8 cellular contexts compared by ENCODE assay signal in genomic region chr15:78564743-78565096, GRCh38. TPM values are rescaled to one million over a fixed set of nuclear protein-coding genes. Genes with fewer than 3 reads are reported as not detected.
DNase-seq lines count a peak whose midpoint lies in the region; ATAC-seq and TF ChIP-seq lines count a peak whose summit lies in the region.

No MANE protein-coding gene starts in this region.

- H3K27me3 Mint-ChIP-seq in activated naive CD4-positive, alpha-beta T cell treated with anti-CD3 and anti-CD28 coated beads, Interleukin-2, amount 10 ng/mL, durations not matched to agents 7 days and 5 days, result peaks cover 52% of the 10 kb centered on the region

- intact Hi-C loops in vagina (cut with DNase I), result no loop called here

- 49 to 57% methylated on average over 9 of the region's 11 CpGs for WGBS in gastroesophageal sphincter (ENCODE audit: low coverage in 1 of 2), 2 donors
- 64 to 66% methylated on average over 11 of the region's 11 CpGs for WGBS in tibial nerve, 2 donors

- H3K27ac Mint-ChIP-seq in activated naive CD4-positive, alpha-beta T cell treated with anti-CD3 and anti-CD28 coated beads, Interleukin-2, amount 10 ng/mL, durations not matched to agents 7 days and 5 days, result no peak overlapping the region

- CTCF ChIA-PET in activated naive CD4-positive, alpha-beta T cell treated with anti-CD3 and anti-CD28 coated beads, Interleukin-2, amount 10 ng/mL, durations not matched to agents 7 days and 5 days (lab: Charles Lee), result interaction anchor here (1.0 kb wide), 1 partner anchor 16 kb away, joined by 3 read pairs; no protein-coding TSS in a partner anchor

- no peaks in the 10 kb centered on the region for H3K9me3 ChIP-seq in gastroesophageal sphincter
- H3K9me3 ChIP-seq in thoracic aorta, result no peaks in the 10 kb centered on the region
- H3K9me3 ChIP-seq in vagina, result no peaks in the 10 kb centered on the region
- no peaks in the 10 kb centered on the region for H3K9me3 ChIP-seq in tibial nerve

- no peak for DNase-seq in activated naive CD4-positive, alpha-beta T cell treated with anti-CD3 and anti-CD28 coated beads, Interleukin-2, amount 10 ng/mL, durations not matched to agents 7 days and 5 days
- DNase-seq in activated naive CD4-positive, alpha-beta T cell treated with Interleukin-2 at 50 U/mL for 16 hours, result no peak
- DNase-seq in LNCaP clone FGC (ENCODE audit: low read depth) (no peak), thoracic aorta (ENCODE audit: low spot score) (no peak), DMS79 treated with DMSO at 0.1 percent for 48 hours (lab: John Stamatoyannopoulos, UW) (no peak), vagina (ENCODE audit: extremely low spot score in 2 of 2) (no peak), tibial nerve (ENCODE audit: low spot score in 2 of 2) (no peak)

- peak overlapping the region in 3 of 4 donors; percentile 70 to 80 (median 75) for H3K27ac ChIP-seq in gastroesophageal sphincter
- no peak overlapping the region for H3K27ac ChIP-seq in thoracic aorta
- H3K27ac ChIP-seq in vagina, result no peak overlapping the region
- H3K27ac ChIP-seq in tibial nerve, result no peak overlapping the region

- no peaks in the 10 kb centered on the region for H3K36me3 Mint-ChIP-seq in activated naive CD4-positive, alpha-beta T cell treated with anti-CD3 and anti-CD28 coated beads, Interleukin-2, amount 10 ng/mL, durations not matched to agents 7 days and 5 days

- H3K4me3 Mint-ChIP-seq in activated naive CD4-positive, alpha-beta T cell treated with anti-CD3 and anti-CD28 coated beads, Interleukin-2, amount 10 ng/mL, durations not matched to agents 7 days and 5 days, result peak overlapping the region; percentile 84

- no peak for ATAC-seq in gastroesophageal sphincter
- no peak for ATAC-seq in thoracic aorta (ENCODE audit: insufficient number of reproducible peaks, low FRiP score, low read depth)

- TF ChIP-seq EP300 in gastroesophageal sphincter (IDR thresholded peaks at IDR 0.05), result no peak
- no peak for TF ChIP-seq EP300 in tibial nerve (IDR thresholded peaks at IDR 0.05)

- no peaks in the 10 kb centered on the region for H3K9me3 Mint-ChIP-seq in activated naive CD4-positive, alpha-beta T cell treated with anti-CD3 and anti-CD28 coated beads, Interleukin-2, amount 10 ng/mL, durations not matched to agents 7 days and 5 days

- H3K4me1 ChIP-seq in gastroesophageal sphincter (peaks cover 0 to 20% (median 0%) of the 10 kb centered on the region in 3 donors), thoracic aorta (ENCODE audit: control insufficient read depth in 1 of 2, low read depth in 2 of 2) (peaks cover 0 to 8% of the 10 kb centered on the region in 2 donors), vagina (peaks cover 12% of the 10 kb centered on the region), tibial nerve (peaks cover 0 to 16% (median 2%) of the 10 kb centered on the region in 4 donors)

- H3K27me3 ChIP-seq in gastroesophageal sphincter, result peaks cover 6% of the 10 kb centered on the region
- no peaks in the 10 kb centered on the region for H3K27me3 ChIP-seq in thoracic aorta (replicated peaks; ENCODE audit: insufficient read depth)
- no peaks in the 10 kb centered on the region for H3K27me3 ChIP-seq in vagina
- H3K27me3 ChIP-seq in tibial nerve, result peaks cover 0 to 48% of the 10 kb centered on the region in 2 donors

- H3K4me3 ChIP-seq in LNCaP clone FGC (ENCODE audit: low read depth, low read length) (peak overlapping the region; percentile 77), gastroesophageal sphincter (peak overlapping the region in 1 of 2 donors; percentile 71), thoracic aorta (peak overlapping the region; percentile 70), vagina (peak overlapping the region in 1 of 2 donors; percentile 54), tibial nerve (peak overlapping the region in 2 of 4 donors; percentile 53 to 62)

- TF ChIP-seq POLR2A in gastroesophageal sphincter (IDR thresholded peaks at IDR 0.05), result no peak
- TF ChIP-seq POLR2A in vagina (IDR thresholded peaks at IDR 0.05), result no peak
- no peak for TF ChIP-seq POLR2A in tibial nerve (IDR thresholded peaks at IDR 0.05)

- no peaks in the 10 kb centered on the region for H3K36me3 ChIP-seq in gastroesophageal sphincter
- no peaks in the 10 kb centered on the region for H3K36me3 ChIP-seq in thoracic aorta
- no peaks in the 10 kb centered on the region for H3K36me3 ChIP-seq in vagina
- H3K36me3 ChIP-seq in tibial nerve, result no peaks in the 10 kb centered on the region

- TF ChIP-seq CTCF in LNCaP clone FGC (IDR thresholded peaks at IDR 0.05; ENCODE audit: control insufficient read depth, extremely low read depth, insufficient read depth), result no peak
- TF ChIP-seq CTCF in gastroesophageal sphincter (IDR thresholded peaks at IDR 0.05), result no peak
- no peak for TF ChIP-seq CTCF in thoracic aorta (IDR thresholded peaks at IDR 0.05)
- TF ChIP-seq CTCF in vagina (IDR thresholded peaks at IDR 0.05), result no peak
- no peak for TF ChIP-seq CTCF in tibial nerve (IDR thresholded peaks at IDR 0.05)

- peaks cover 24% of the 10 kb centered on the region for H3K4me1 Mint-ChIP-seq in activated naive CD4-positive, alpha-beta T cell treated with anti-CD3 and anti-CD28 coated beads, Interleukin-2, amount 10 ng/mL, durations not matched to agents 7 days and 5 days

RNA-seq across cellular contexts. Expression of gene CHRNA5, which starts 0.6 kb away (rescaled TPM):
- total RNA-seq in gastroesophageal sphincter (1 to 10 TPM in 3 of 4 donors, under 1 TPM in 1; 0.93 to 4.0 (median 1.6) TPM), thoracic aorta (1 to 10 TPM in 1 of 2 donors, under 1 TPM in 1; 0.27 to 1.6 TPM), vagina (8.8 TPM), tibial nerve (1 to 10 TPM in 2 of 4 donors, under 1 TPM in 2; 0.84 to 3.0 (median 1.3) TPM)

RNA-seq across cellular contexts. Expression of gene PSMA4, which starts 24.5 kb away (rescaled TPM):
- 100 to 1,000 TPM in 3 of 4 donors, 10 to 100 TPM in 1; 99.9 to 191 (median 118) TPM for total RNA-seq in gastroesophageal sphincter
- total RNA-seq in thoracic aorta, result 10 to 100 TPM; 66.2 to 97.5 TPM
- total RNA-seq in vagina, result 107 TPM
- 100 to 1,000 TPM in 1 of 4 donors, 10 to 100 TPM in 3; 58.1 to 102 (median 76.8) TPM for total RNA-seq in tibial nerve

RNA-seq across cellular contexts. Expression of gene CHRNA3, which starts 56.1 kb away (rescaled TPM):
- total RNA-seq in gastroesophageal sphincter (1 to 10 TPM in 3 of 4 donors, not detected in 1; 1.1 to 3.1 (median 1.1) TPM), thoracic aorta (not detected), vagina (3.7 TPM), tibial nerve (not detected)

RNA-seq across cellular contexts. Expression of gene HYKK, which starts 57.3 kb away (rescaled TPM):
- total RNA-seq in gastroesophageal sphincter (10 to 100 TPM in 1 of 4 donors, 1 to 10 TPM in 3; 4.7 to 13.7 (median 5.7) TPM), thoracic aorta (1 to 10 TPM; 6.4 to 6.8 TPM), vagina (9.6 TPM), tibial nerve (10 to 100 TPM in 2 of 4 donors, 1 to 10 TPM in 2; 8.0 to 31.9 (median 10.2) TPM)

Comparison
In these comparisons a context has a peak if more than half of its experiments do, and no peak if none do; other contexts are left out.
1. H3K27ac ChIP-seq: peak in gastroesophageal sphincter (3 of 4); none in thoracic aorta (0 of 2), vagina (single experiment) and tibial nerve (0 of 4).